8 cellular contexts compared by ENCODE assay signal in the genomic region with DNA sequence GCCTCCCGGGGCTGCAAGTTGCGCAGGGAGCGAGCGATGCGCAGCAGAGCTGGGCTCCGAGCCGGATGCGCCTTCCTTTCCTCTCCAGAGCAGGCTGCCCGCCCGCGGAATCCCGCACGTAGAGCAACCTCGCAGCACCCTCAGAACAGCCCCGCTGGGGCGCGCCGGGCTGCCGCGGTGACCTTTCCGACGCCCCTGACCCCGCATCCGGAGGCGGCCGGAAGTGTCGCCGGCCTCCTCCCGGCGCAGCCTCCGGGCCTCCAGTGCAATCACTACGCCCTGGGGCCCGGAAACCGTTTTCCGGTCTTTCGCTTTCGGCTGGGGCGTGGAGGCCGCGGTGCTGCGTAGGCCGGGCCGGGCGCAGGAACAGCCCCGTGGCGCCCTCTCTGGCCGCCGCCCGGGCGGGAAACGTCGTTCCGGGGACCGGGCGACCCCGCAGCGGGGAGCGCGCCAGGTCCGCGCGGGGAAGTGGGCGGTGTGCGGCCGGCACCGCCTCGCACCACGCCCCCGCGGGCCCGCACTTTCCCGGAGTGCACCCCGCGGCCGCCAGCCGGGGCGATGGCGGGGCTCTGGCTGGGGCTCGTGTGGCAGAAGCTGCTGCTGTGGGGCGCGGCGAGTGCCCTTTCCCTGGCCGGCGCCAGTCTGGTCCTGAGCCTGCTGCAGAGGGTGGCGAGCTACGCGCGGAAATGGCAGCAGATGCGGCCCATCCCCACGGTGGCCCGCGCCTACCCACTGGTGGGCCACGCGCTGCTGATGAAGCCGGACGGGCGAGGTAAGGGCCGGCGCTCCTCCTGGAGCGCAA. TPM values are rescaled to one million over a fixed set of nuclear protein-coding genes. Genes with fewer than 3 reads are reported as not detected.
DNase-seq lines count a peak whose midpoint lies in the region; ATAC-seq and TF ChIP-seq lines count a peak whose summit lies in the region.

A gene (plus strand): TSS at position 302 of the 802 bp plus-strand sequence. CDS start 257 bp downstream, at position 559.

- H3K9me3 ChIP-seq in right cardiac atrium (ENCODE audit: control insufficient read depth, low read length) (no peaks in the 10 kb centered on the region), vagina (no peaks in the 10 kb centered on the region)

- H3K9ac ChIP-seq in KMS-11 (peak within 1 kb of the TSS; percentile 84), rectal smooth muscle tissue (ENCODE audit: low read length) (peak within 1 kb of the TSS; percentile 89)

- no peaks in the 10 kb centered on the region for H3K36me3 ChIP-seq in KMS-11 (ENCODE audit: insufficient read depth)
- H3K36me3 ChIP-seq in rectal smooth muscle tissue (ENCODE audit: control insufficient read depth, insufficient read depth, low read length) = no peaks in the 10 kb centered on the region
- peaks cover 0 to 3% of the 10 kb centered on the region in 2 donors for H3K36me3 ChIP-seq in vagina

- H3K27me3 ChIP-seq in KMS-11 (ENCODE audit: insufficient read depth, low read depth) = no peaks in the 10 kb centered on the region
- H3K27me3 ChIP-seq in right cardiac atrium (ENCODE audit: control insufficient read depth, insufficient read depth) = no peaks in the 10 kb centered on the region
- no peaks in the 10 kb centered on the region for H3K27me3 ChIP-seq in rectal smooth muscle tissue (ENCODE audit: control insufficient read depth, insufficient read depth, low read length)
- no peaks in the 10 kb centered on the region for H3K27me3 ChIP-seq in vagina

- peak within 1 kb of the TSS; percentile 81 for H3K27ac ChIP-seq in KMS-11
- H3K27ac ChIP-seq in right cardiac atrium (ENCODE audit: low read length) = peak within 1 kb of the TSS; percentile 78
- peak within 1 kb of the TSS; percentile 97 for H3K27ac ChIP-seq in rectal smooth muscle tissue (ENCODE audit: low read depth, low read length)
- H3K27ac ChIP-seq in vagina = peak within 1 kb of the TSS; percentile 86

- no peaks in the 10 kb centered on the region for H3K79me2 ChIP-seq in KMS-11 (ENCODE audit: insufficient read depth, low read depth)

- no peak for TF ChIP-seq CTCF in KMS-11 (conservative IDR thresholded peaks at IDR 0.05; ENCODE audit: low read depth, low read length)
- no peak for TF ChIP-seq CTCF in vagina (IDR thresholded peaks at IDR 0.05)

- H2AFZ ChIP-seq in KMS-11 (ENCODE audit: low read depth) = peak within 1 kb of the TSS; percentile 77

- no peak within 1 kb of the TSS for H3K4me3 ChIP-seq in KMS-11 (IDR thresholded peaks at IDR 0.05; ENCODE audit: insufficient read depth, low read depth, low read length)
- H3K4me3 ChIP-seq in right cardiac atrium (ENCODE audit: low read length) = peak within 1 kb of the TSS; percentile 71
- H3K4me3 ChIP-seq in rectal smooth muscle tissue (ENCODE audit: low read length) = peak within 1 kb of the TSS; percentile 76
- H3K4me3 ChIP-seq in vagina = peak within 1 kb of the TSS; percentile 63 to 95

- H3K4me2 ChIP-seq in KMS-11 = peak within 1 kb of the TSS; percentile 99

- H3K4me1 ChIP-seq in KMS-11 (ENCODE audit: low read depth, poor library complexity, severe bottlenecking) (peaks cover 32% of the 10 kb centered on the region), right cardiac atrium (ENCODE audit: control insufficient read depth, insufficient read depth, low read length) (peaks cover 3% of the 10 kb centered on the region), rectal smooth muscle tissue (ENCODE audit: control insufficient read depth, insufficient read depth, low read length) (peaks cover 19% of the 10 kb centered on the region), vagina (peaks cover 35% of the 10 kb centered on the region)

- ATAC-seq in GM21737 (IDR thresholded peaks at IDR 0.05; ENCODE audit: unreplicated experiment) = peak; percentile 85
- ATAC-seq in right cardiac atrium = peak; percentile 91 to 92

- TF ChIP-seq POLR2A in vagina (IDR thresholded peaks at IDR 0.05) = no peak

- intact Hi-C loops in T-helper 1 cell treated with Interleukin-12 subunit alpha and Interleukin-12 subunit beta and Interleukin-4 antibody, amounts not matched to agents 30 ng/mL and 1 ng/mL, for 36 hours (cut with micrococcal nuclease) = loop anchor here (1.0 to 10.0 kb wide), 9 partner anchors 10 to 1959 kb away; a partner anchor contains a TSS
- intact Hi-C loops in right cardiac atrium (cut with DNase I) (no loop called here), vagina (cut with DNase I) (no loop called here)

- under 1% methylated on average over 100 of the region's 100 CpGs for WGBS in right cardiac atrium

- DNase-seq in GM03348 (ENCODE audit: low spot score) (peak; percentile 92), amniotic stem cell (lab: John Stamatoyannopoulos, UW) (peak; percentile 67), right cardiac atrium (peak; percentile 84 to 94 (median 93)), vagina (ENCODE audit: extremely low spot score in 2 of 2) (no peak)

- no peaks in the 10 kb centered on the region for H4K20me1 ChIP-seq in KMS-11 (ENCODE audit: insufficient read depth)

RNA-seq across cellular contexts. Expression of the gene that starts here (rescaled TPM):
- 25.4 and 25.9 TPM in 2 replicates for total RNA-seq in T-helper 1 cell treated with Interleukin-12 subunit alpha and Interleukin-12 subunit beta and Interleukin-4 antibody, amounts not matched to agents 30 ng/mL and 1 ng/mL, for 36 hours
- 10 to 100 TPM; 25.8 to 34.7 (median 29.7) TPM for total RNA-seq in right cardiac atrium
- 19.6 TPM for polyA plus RNA-seq in right cardiac atrium
- 18.2 TPM for total RNA-seq in vagina

Comparison
In these comparisons a context has a peak if more than half of its experiments do, and no peak if none do; other contexts are left out.
1. DNase-seq: peak in GM03348 (single experiment), amniotic stem cell (single experiment) and right cardiac atrium (3 of 3); none in vagina (0 of 2).
2. Peak in every context shown above with its lines, with median percentiles within 50 percentile points of each other: H3K27ac ChIP-seq.